In the genomic region with DNA sequence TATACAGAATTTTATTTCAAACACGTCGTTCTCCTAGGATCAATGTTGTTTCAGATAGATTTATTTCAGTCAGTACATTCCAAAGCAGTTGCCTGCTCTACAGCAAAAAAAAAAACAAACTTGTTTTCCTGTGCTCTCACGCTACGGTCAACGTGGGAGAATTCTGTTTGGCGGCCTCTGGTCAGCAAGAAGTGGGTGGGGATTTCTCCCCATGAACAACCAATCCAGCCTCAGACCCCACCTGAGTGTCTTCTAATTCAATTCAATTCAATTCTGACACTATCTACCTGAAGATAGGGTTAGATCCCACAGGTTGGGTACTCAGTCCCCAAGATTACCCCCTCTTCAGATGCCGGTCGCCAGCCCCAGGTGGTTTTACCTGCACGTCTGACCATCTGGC, we compare ENCODE assay signal across 31 cellular contexts. TPM values are rescaled to one million over a fixed set of nuclear protein-coding genes. Genes with fewer than 3 reads are reported as not detected.
DNase-seq lines count a peak whose midpoint lies in the region; ATAC-seq and TF ChIP-seq lines count a peak whose summit lies in the region.
"Had no signal": no experiment of that assay in that cellular context is flagged by ENCODE, and none has a peak within 500 bp of the region (broad histone marks: within the 10 kb centered on the region; RNA-seq: fewer than 3 reads in every experiment).

No MANE protein-coding gene starts in this region.

- no peaks in the 10 kb centered on the region for H3K27me3 Mint-ChIP-seq in CD4-positive, CD25-positive, alpha-beta regulatory T cell
- H3K27me3 Mint-ChIP-seq in endothelial cell (ENCODE audit: unreplicated experiment) = no peaks in the 10 kb centered on the region
- no peaks in the 10 kb centered on the region for H3K27me3 Mint-ChIP-seq in activated CD8-positive, alpha-beta T cell treated with anti-CD3 and anti-CD28 coated beads, Interleukin-2, amount 10 ng/mL, durations not matched to agents 7 days and 5 days (ENCODE audit: low read depth)
- H3K27me3 Mint-ChIP-seq: activated CD8-positive, alpha-beta T cell treated with anti-CD3 and anti-CD28 coated beads for 36 hours; activated naive CD8-positive, alpha-beta T cell; IgD-negative memory B cell; T-helper 17 cell had no signal

- TF ChIP-seq CTCF in endothelial cell (IDR thresholded peaks at IDR 0.05; ENCODE audit: unreplicated experiment) (no peak), BE2C (IDR thresholded peaks at IDR 0.05; ENCODE audit: low read depth, low read length) (no peak)

- peak overlapping the region; percentile 86 for H3K9ac ChIP-seq in HUES6 (ENCODE audit: low read length)

- peaks cover 20% of the 10 kb centered on the region for H3K36me3 Mint-ChIP-seq in CD4-positive, CD25-positive, alpha-beta regulatory T cell
- H3K36me3 Mint-ChIP-seq in endothelial cell (ENCODE audit: low read depth, unreplicated experiment) = peaks cover 4% of the 10 kb centered on the region
- peaks cover 27% of the 10 kb centered on the region for H3K36me3 Mint-ChIP-seq in activated CD8-positive, alpha-beta T cell treated with anti-CD3 and anti-CD28 coated beads, Interleukin-2, amount 10 ng/mL, durations not matched to agents 7 days and 5 days (ENCODE audit: low read depth)
- H3K36me3 Mint-ChIP-seq: natural killer cell had no signal

- H3K4me3 ChIP-seq in CD4-positive, CD25-positive, alpha-beta regulatory T cell (ENCODE audit: low read depth, low read length) = no peak overlapping the region
- peak overlapping the region; percentile 69 for H3K4me3 ChIP-seq in HUES6 (ENCODE audit: low read depth, low read length)
- no peak overlapping the region for H3K4me3 ChIP-seq in BE2C (ENCODE audit: low read depth, low read length)
- H3K4me3 ChIP-seq: cardiac muscle cell, esophagus squamous epithelium, mucosa of descending colon, tibial artery had no signal

- no peak for ATAC-seq in CD4-positive, CD25-positive, alpha-beta regulatory T cell (ENCODE audit: low read depth in 2 of 2)
- ATAC-seq in HG03354 (IDR thresholded peaks at IDR 0.05; ENCODE audit: poor library complexity, severe bottlenecking, unreplicated experiment) = no peak
- ATAC-seq in activated CD8-positive, alpha-beta T cell treated with anti-CD3 and anti-CD28 coated beads, Interleukin-2, amount 10 ng/mL, durations not matched to agents 7 days and 5 days = no peak
- ATAC-seq: activated CD8-positive, alpha-beta T cell treated with anti-CD3 and anti-CD28 coated beads for 36 hours; mucosa of descending colon; natural killer cell; Panc1; T-helper 17 cell had no signal

- no peaks in the 10 kb centered on the region for H3K9me3 Mint-ChIP-seq in CD4-positive, CD25-positive, alpha-beta regulatory T cell
- H3K9me3 Mint-ChIP-seq in endothelial cell (ENCODE audit: unreplicated experiment) = no peaks in the 10 kb centered on the region
- no peaks in the 10 kb centered on the region for H3K9me3 Mint-ChIP-seq in activated CD8-positive, alpha-beta T cell treated with anti-CD3 and anti-CD28 coated beads, Interleukin-2, amount 10 ng/mL, durations not matched to agents 7 days and 5 days (ENCODE audit: insufficient read depth)
- H3K9me3 Mint-ChIP-seq: activated CD8-positive, alpha-beta T cell treated with anti-CD3 and anti-CD28 coated beads for 36 hours; IgD-negative memory B cell; natural killer cell had no signal

- H3K4me1 Mint-ChIP-seq in CD4-positive, CD25-positive, alpha-beta regulatory T cell = no peaks in the 10 kb centered on the region
- H3K4me1 Mint-ChIP-seq in endothelial cell (ENCODE audit: unreplicated experiment) = peaks cover 11% of the 10 kb centered on the region
- H3K4me1 Mint-ChIP-seq in activated CD8-positive, alpha-beta T cell treated with anti-CD3 and anti-CD28 coated beads, Interleukin-2, amount 10 ng/mL, durations not matched to agents 7 days and 5 days (ENCODE audit: low read depth) = no peaks in the 10 kb centered on the region
- H3K4me1 Mint-ChIP-seq: IgD-negative memory B cell, natural killer cell, T-helper 17 cell had no signal

- DNase-seq in CD4-positive, CD25-positive, alpha-beta regulatory T cell = no peak
- DNase-seq in endothelial cell (ENCODE audit: low spot score) (no peak), iPS-NIHi11 (ENCODE audit: low spot score) (peak; percentile 33), BE2C (no peak), pons (ENCODE audit: low spot score) (no peak)
- no peak for DNase-seq in activated CD8-positive, alpha-beta T cell treated with anti-CD3 and anti-CD28 coated beads, Interleukin-2, amount 10 ng/mL, durations not matched to agents 7 days and 5 days
- DNase-seq: activated CD8-positive, alpha-beta T cell treated with anti-CD3 and anti-CD28 coated beads for 36 hours; aorta; DND-41; effector memory CD4-positive, alpha-beta T cell; esophagus squamous epithelium; foreskin melanocyte; GOT3; kidney; mucosa of descending colon; natural killer cell; NCI-H146; NCI-H2107; NCI-H345; NCI-H69; SHP77; stimulated activated CD4-positive, alpha-beta T cell treated with anti-CD3 and anti-CD28 coated beads, Interleukin-15, amount 100 ng/mL, for 24 hours; stimulated activated CD4-positive, alpha-beta T cell treated with anti-CD3 and anti-CD28 coated beads, Interleukin-4, amount 100 ng/mL, for 4 hours; T-helper 17 cell; tibial artery had no signal

- POLR2A ChIA-PET in activated CD8-positive, alpha-beta T cell treated with anti-CD3 and anti-CD28 coated beads, Interleukin-2, amount 10 ng/mL, durations not matched to agents 7 days and 5 days (lab: Charles Lee) = no interaction called here

- no peaks in the 10 kb centered on the region for H3K9me3 ChIP-seq in CD4-positive, CD25-positive, alpha-beta regulatory T cell (ENCODE audit: control insufficient read depth in 2 of 2, low read length in 2 of 2)
- no peaks in the 10 kb centered on the region for H3K9me3 ChIP-seq in HUES6 (ENCODE audit: control insufficient read depth, insufficient read depth, low read depth, low read length)
- H3K9me3 ChIP-seq in BE2C = no peaks in the 10 kb centered on the region
- H3K9me3 ChIP-seq: esophagus squamous epithelium, mucosa of descending colon, tibial artery had no signal

- H3K4me3 Mint-ChIP-seq in CD4-positive, CD25-positive, alpha-beta regulatory T cell = no peak overlapping the region
- no peak overlapping the region for H3K4me3 Mint-ChIP-seq in endothelial cell (ENCODE audit: unreplicated experiment)
- no peak overlapping the region for H3K4me3 Mint-ChIP-seq in activated CD8-positive, alpha-beta T cell treated with anti-CD3 and anti-CD28 coated beads, Interleukin-2, amount 10 ng/mL, durations not matched to agents 7 days and 5 days
- H3K4me3 Mint-ChIP-seq: activated CD8-positive, alpha-beta T cell treated with anti-CD3 and anti-CD28 coated beads for 36 hours; activated naive CD8-positive, alpha-beta T cell; IgD-negative memory B cell; natural killer cell had no signal

- no peaks in the 10 kb centered on the region for H3K4me1 ChIP-seq in CD4-positive, CD25-positive, alpha-beta regulatory T cell (ENCODE audit: control insufficient read depth, insufficient read depth, low read length, poor library complexity, severe bottlenecking)
- H3K4me1 ChIP-seq in HUES6 (ENCODE audit: control insufficient read depth, insufficient read depth, low read length) (peaks cover 9% of the 10 kb centered on the region), BE2C (0 out of 2 replicates have a peak, but pooled peaks cover 3% of the 10 kb centered on the region)

- no peaks in the 10 kb centered on the region for H3K27me3 ChIP-seq in CD4-positive, CD25-positive, alpha-beta regulatory T cell (ENCODE audit: control insufficient read depth, insufficient read depth, low read length)
- no peaks in the 10 kb centered on the region for H3K27me3 ChIP-seq in HUES6 (ENCODE audit: control insufficient read depth, insufficient read depth, low read length)
- no peaks in the 10 kb centered on the region for H3K27me3 ChIP-seq in BE2C
- H3K27me3 ChIP-seq: cardiac muscle cell, esophagus squamous epithelium, tibial artery had no signal

- H3K36me3 ChIP-seq in CD4-positive, CD25-positive, alpha-beta regulatory T cell (ENCODE audit: control insufficient read depth, insufficient read depth, low read length) = peaks cover 50% of the 10 kb centered on the region
- peaks cover 24% of the 10 kb centered on the region; the same call in 1 of the 2 replicates for H3K36me3 ChIP-seq in HUES6 (ENCODE audit: control insufficient read depth, insufficient read depth, low read length)
- H3K36me3 ChIP-seq in BE2C = peaks cover 12% of the 10 kb centered on the region

- no peak overlapping the region for H3K27ac ChIP-seq in CD4-positive, CD25-positive, alpha-beta regulatory T cell (ENCODE audit: insufficient read depth, low read length, poor library complexity, severe bottlenecking)
- peak overlapping the region; percentile 74 for H3K27ac ChIP-seq in HUES6 (ENCODE audit: low read depth, low read length)
- H3K27ac ChIP-seq: cardiac muscle cell, esophagus squamous epithelium, tibial artery had no signal

- CTCF ChIA-PET in activated CD8-positive, alpha-beta T cell treated with anti-CD3 and anti-CD28 coated beads, Interleukin-2, amount 10 ng/mL, durations not matched to agents 7 days and 5 days (lab: Charles Lee) = no interaction called here

- peak overlapping the region in 2 of 3 donors; percentile 42 to 74 for H3K27ac Mint-ChIP-seq in CD4-positive, CD25-positive, alpha-beta regulatory T cell
- peak overlapping the region; percentile 81 for H3K27ac Mint-ChIP-seq in endothelial cell (ENCODE audit: unreplicated experiment)
- H3K27ac Mint-ChIP-seq in activated CD8-positive, alpha-beta T cell treated with anti-CD3 and anti-CD28 coated beads, Interleukin-2, amount 10 ng/mL, durations not matched to agents 7 days and 5 days = no peak overlapping the region
- H3K27ac Mint-ChIP-seq: activated CD8-positive, alpha-beta T cell treated with anti-CD3 and anti-CD28 coated beads for 36 hours; activated naive CD8-positive, alpha-beta T cell; IgD-negative memory B cell; natural killer cell; T-helper 17 cell had no signal

RNA-seq across cellular contexts. Expression of a gene that starts 22.1 kb away (rescaled TPM):
- 1.2 TPM for total RNA-seq in CD4-positive, CD25-positive, alpha-beta regulatory T cell
- polyA plus RNA-seq in CD4-positive, CD25-positive, alpha-beta regulatory T cell = 1 to 10 TPM in 2 of 4 donors, under 1 TPM in 2; 0.42 to 2.3 (median 1.3) TPM
- total RNA-seq in endothelial cell (ENCODE audit: unreplicated experiment) = 6.7 TPM
- 10.9 TPM for polyA plus RNA-seq in BE2C (2012; ENCODE audit: insufficient read depth, insufficient read length, low read depth)
- 1 to 10 TPM; 5.5 to 5.8 TPM for total RNA-seq in activated CD8-positive, alpha-beta T cell treated with anti-CD3 and anti-CD28 coated beads, Interleukin-2, amount 10 ng/mL, durations not matched to agents 7 days and 5 days
